8 cellular contexts compared by ENCODE assay signal in the genomic region with DNA sequence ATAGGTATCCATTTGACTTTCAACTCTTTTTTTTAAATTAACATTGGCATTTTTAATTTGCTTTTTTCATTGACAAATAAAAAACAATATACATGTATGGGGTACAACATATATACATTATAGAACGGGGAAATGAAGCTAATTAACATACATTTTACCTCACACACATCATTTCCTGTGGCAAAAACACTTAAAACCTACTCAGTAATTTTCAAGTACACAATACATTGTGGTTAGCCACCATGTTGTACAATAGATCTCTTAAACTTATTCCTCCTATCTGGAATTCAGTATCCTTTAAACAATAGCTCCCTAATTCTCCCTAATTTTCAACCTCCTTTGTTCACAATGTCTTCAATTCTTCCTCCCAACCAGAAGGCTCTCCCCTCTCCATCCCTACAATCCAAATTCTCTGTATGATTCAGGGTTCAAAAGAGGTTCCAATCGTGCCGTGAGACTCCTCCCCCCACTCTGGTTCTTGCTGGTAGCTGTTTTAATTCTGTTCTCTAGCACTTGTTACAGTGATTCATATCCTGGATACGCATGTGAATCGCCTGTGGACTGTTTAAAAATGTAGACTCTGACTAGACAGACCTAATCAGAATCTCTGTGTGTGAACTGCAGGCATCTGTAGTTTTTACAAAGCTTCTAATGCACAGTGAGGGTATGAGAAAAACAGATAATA.
DNase-seq lines count a peak whose midpoint lies in the region; ATAC-seq and TF ChIP-seq lines count a peak whose summit lies in the region.

No MANE protein-coding gene starts in this region.

- H3K9me3 ChIP-seq in SJSA1 (replicated peaks) (no peaks in the 10 kb centered on the region), tibial artery (no peaks in the 10 kb centered on the region)

- H3K9me3 Mint-ChIP-seq in chondrocyte (ENCODE audit: low read depth): peaks cover 2% of the 10 kb centered on the region

- H3K27ac ChIP-seq in SJSA1 (peak overlapping the region; percentile 61), tibial artery (no peak overlapping the region)

- H3K4me1 ChIP-seq in SJSA1 (replicated peaks): peaks cover 38% of the 10 kb centered on the region
- H3K4me1 ChIP-seq in tibial artery: no peaks in the 10 kb centered on the region

- intact Hi-C loops in tibial artery (cut with DNase I; ENCODE audit: low total_unique reads): no loop called here

- peaks cover 56% of the 10 kb centered on the region for H3K4me1 Mint-ChIP-seq in chondrocyte (ENCODE audit: low read depth)

- DNase-seq in SJSA1 (ENCODE audit: low read depth in 1 of 2, low spot score in 2 of 2) (peak; percentile 78 to 89), chondrocyte (ENCODE audit: low spot score) (no peak), tibial artery (no peak), cerebellar cortex (ENCODE audit: low spot score) (no peak), DMS79 treated with DMSO at 0.1 percent for 48 hours (lab: John Stamatoyannopoulos, UW) (no peak)
- DNase-seq in stimulated activated CD4-positive, alpha-beta T cell treated with anti-CD3 and anti-CD28 coated beads, Interleukin-12 subunit alpha, Interleukin-12 subunit beta, amount 100 ng/mL, for 4 hours: peak; percentile 25

- ATAC-seq in GM19351 (IDR thresholded peaks at IDR 0.05; ENCODE audit: unreplicated experiment) (peak; percentile 59), HG03280 (IDR thresholded peaks at IDR 0.05; ENCODE audit: unreplicated experiment) (no peak)

- H3K4me3 ChIP-seq in SJSA1 (no peak overlapping the region), tibial artery (no peak overlapping the region)

- no peaks in the 10 kb centered on the region for H3K36me3 ChIP-seq in SJSA1
- H3K36me3 ChIP-seq in tibial artery: no peaks in the 10 kb centered on the region

- no peaks in the 10 kb centered on the region for H3K27me3 ChIP-seq in SJSA1 (replicated peaks)
- H3K27me3 ChIP-seq in tibial artery: no peaks in the 10 kb centered on the region

- H3K4me3 Mint-ChIP-seq in chondrocyte (ENCODE audit: unreplicated experiment): peak overlapping the region; percentile 26

- H3K36me3 Mint-ChIP-seq in chondrocyte (ENCODE audit: low read depth): no peaks in the 10 kb centered on the region

- TF ChIP-seq CTCF in chondrocyte (IDR thresholded peaks at IDR 0.05) (no peak), tibial artery (IDR thresholded peaks at IDR 0.05) (no peak)

- no peaks in the 10 kb centered on the region for H3K27me3 Mint-ChIP-seq in chondrocyte (ENCODE audit: low read depth)

- H3K27ac Mint-ChIP-seq in chondrocyte (ENCODE audit: unreplicated experiment): peak overlapping the region; percentile 98

Comparison
In these comparisons a context has a peak if more than half of its experiments do, and no peak if none do; other contexts are left out.
1. DNase-seq: peak in SJSA1 (2 of 2) and stimulated activated CD4-positive, alpha-beta T cell treated with anti-CD3 and anti-CD28 coated beads, Interleukin-12 subunit alpha, Interleukin-12 subunit beta, amount 100 ng/mL, for 4 hours (single experiment); none in chondrocyte (single experiment), tibial artery (0 of 2), cerebellar cortex (single experiment) and DMS79 treated with DMSO at 0.1 percent for 48 hours (single experiment).